8 cellular contexts compared by ENCODE assay signal in genomic region chr3:37993811-37994638, GRCh38. TPM values are rescaled to one million over a fixed set of nuclear protein-coding genes. Genes with fewer than 3 reads are reported as not detected.
DNase-seq lines count a peak whose midpoint lies in the region; ATAC-seq, FAIRE-seq and TF ChIP-seq lines count a peak whose summit lies in the region.

No MANE protein-coding gene starts in this region.

- DNase-seq in HepG2 (ENCODE audit: low spot score) (no peak), left ventricle myocardium superior (peak; percentile 84), renal cortical epithelial cell (ENCODE audit: low read depth) (peak; percentile 49), PC-3 (no peak)
- peak; percentile 80 for DNase-seq in activated naive CD8-positive, alpha-beta T cell treated with anti-CD3 and anti-CD28 coated beads, Interleukin-2, amount 50 U/mL, for 24 hours

- H3K79me2 ChIP-seq in HepG2 (ENCODE audit: insufficient read depth, low read length) (no peaks in the 10 kb centered on the region), PC-3 (ENCODE audit: low read length) (no peaks in the 10 kb centered on the region)

- intact Hi-C loops in HepG2 (cut with micrococcal nuclease; ENCODE audit: unreplicated experiment) (no loop called here), left ventricle myocardium superior (cut with micrococcal nuclease) (no loop called here), PC-3 (cut with micrococcal nuclease) (no loop called here)

- H3K4me3 Mint-ChIP-seq in activated naive CD8-positive, alpha-beta T cell treated with anti-CD3 and anti-CD28 coated beads, Interleukin-2, amount 50 U/mL, for 24 hours = peak overlapping the region; percentile 91

- H3K9ac ChIP-seq in liver (ENCODE audit: low read depth in 1 of 2, low read length in 2 of 2) = peak overlapping the region; percentile 24 to 57
- H3K9ac ChIP-seq in HepG2 (ENCODE audit: insufficient read depth, low read depth, low read length) = no peak overlapping the region
- H3K9ac ChIP-seq in PC-3 (ENCODE audit: low read length) = no peak overlapping the region

- H2AFZ ChIP-seq in HepG2 (ENCODE audit: low read length) = no peak overlapping the region
- no peak overlapping the region for H2AFZ ChIP-seq in PC-3 (ENCODE audit: low read length)

- in situ Hi-C loops in HepG2 (cut with HindIII; ENCODE audit: extremely low pct_ligation_motif_present, low pct_unique_long_range_greater_than_20kb) = no loop called here

- H3K4me1 ChIP-seq in liver (ENCODE audit: control insufficient read depth in 4 of 4, insufficient read depth in 4 of 4, low read length in 3 of 4) (peaks cover 0 to 15% (median 7%) of the 10 kb centered on the region in 4 donors), HepG2 (ENCODE audit: insufficient read depth, low read length) (peaks cover 85% of the 10 kb centered on the region), PC-3 (ENCODE audit: insufficient read depth, low read length) (peaks cover 30% of the 10 kb centered on the region)

- no peaks in the 10 kb centered on the region for H4K20me1 ChIP-seq in HepG2 (ENCODE audit: insufficient read depth, low read length)
- H4K20me1 ChIP-seq in PC-3 (ENCODE audit: low read length) = no peaks in the 10 kb centered on the region

- TF ChIP-seq POLR2A in HepG2 (IDR thresholded peaks at IDR 0.05; ENCODE audit: insufficient read depth in 1 of 2, low read depth in 2 of 2, low read length in 2 of 2) = no peak

- H3K27me3 ChIP-seq in liver (ENCODE audit: control insufficient read depth in 4 of 4, insufficient read depth in 4 of 4, low read length in 3 of 4) = no peaks in the 10 kb centered on the region
- H3K27me3 ChIP-seq in HepG2 (ENCODE audit: control insufficient read depth in 1 of 2, insufficient read depth in 2 of 2, low read length in 2 of 2) = peaks cover 1 to 16% of the 10 kb centered on the region in 2 experiments; a peak in 4 of 5 replicates
- H3K27me3 ChIP-seq in PC-3 (ENCODE audit: low read length) = no peaks in the 10 kb centered on the region

- H3K9me2 ChIP-seq in PC-3 (replicated peaks; ENCODE audit: low read length) = no peaks in the 10 kb centered on the region

- ATAC-seq in HepG2 (no peak), HG03135 (IDR thresholded peaks at IDR 0.05; ENCODE audit: unreplicated experiment) (peak; percentile 57), SK-N-SH treated with all-trans-retinoic acid at 6 μM for 48 hours (peak; percentile 77), left ventricle myocardium superior (peak; percentile 60), PC-3 (no peak)
- ATAC-seq in activated naive CD8-positive, alpha-beta T cell treated with anti-CD3 and anti-CD28 coated beads, Interleukin-2, amount 50 U/mL, for 24 hours = peak; percentile 75

- 20% methylated on average over 49 of the region's 49 CpGs for WGBS in liver
- 85% methylated on average over 49 of the region's 49 CpGs for WGBS in HepG2 (ENCODE audit: low lambda C conversion rate)

- H3K36me3 Mint-ChIP-seq in activated naive CD8-positive, alpha-beta T cell treated with anti-CD3 and anti-CD28 coated beads, Interleukin-2, amount 50 U/mL, for 24 hours (ENCODE audit: low read depth) = peaks cover 18% of the 10 kb centered on the region

- H3F3A ChIP-seq in PC-3 (ENCODE audit: low read length, unreplicated experiment) = no peaks in the 10 kb centered on the region

- TF ChIP-seq RAD21 in liver (IDR thresholded peaks at IDR 0.05) (peak in 1 of 2 donors; percentile 36), HepG2 (CRISPR knock-in tag; IDR thresholded peaks at IDR 0.05) (no peak)

- H3K4me3 ChIP-seq in liver (ENCODE audit: low read depth in 1 of 3, low read length in 3 of 3) = peak overlapping the region; percentile 37 to 63 (median 40)
- H3K4me3 ChIP-seq in HepG2 (replicated peaks in 1 of 3; ENCODE audit: insufficient read depth in 1 of 3, low read depth in 2 of 3, low read length in 3 of 3) = no peak overlapping the region
- no peak overlapping the region for H3K4me3 ChIP-seq in PC-3 (ENCODE audit: low read length)

- no peak for TF ChIP-seq EP300 in HepG2 (IDR thresholded peaks at IDR 0.05; ENCODE audit: low read depth in 2 of 2, low read length in 2 of 2)
- no peak for TF ChIP-seq EP300 in HepG2 (CRISPR knock-in tag; IDR thresholded peaks at IDR 0.05; ENCODE audit: borderline replicate concordance)

- no peaks in the 10 kb centered on the region for H3K9me3 ChIP-seq in liver (ENCODE audit: control insufficient read depth in 4 of 4, low read length in 3 of 4)
- no peaks in the 10 kb centered on the region for H3K9me3 ChIP-seq in HepG2 (ENCODE audit: low read length)
- H3K9me3 ChIP-seq in PC-3 (ENCODE audit: low read length) = no peaks in the 10 kb centered on the region

- POLR2A ChIA-PET in HepG2 (lab: Yijun Ruan, JAX) = no interaction called here
- POLR2A ChIA-PET in PC-3 (lab: Charles Lee; ENCODE audit: unreplicated experiment) = no interaction called here

- no peak for FAIRE-seq in HepG2 (lab: Jason Lieb, UNC)

- H3K9me3 Mint-ChIP-seq in activated naive CD8-positive, alpha-beta T cell treated with anti-CD3 and anti-CD28 coated beads, Interleukin-2, amount 50 U/mL, for 24 hours = no peaks in the 10 kb centered on the region

- H3K36me3 ChIP-seq in liver (ENCODE audit: control insufficient read depth in 4 of 4, insufficient read depth in 3 of 4, low read depth in 1 of 4, low read length in 3 of 4) = no peaks in the 10 kb centered on the region
- H3K36me3 ChIP-seq in HepG2 (replicated peaks in 1 of 2; ENCODE audit: control insufficient read depth in 1 of 2, insufficient read depth in 2 of 2, low read length in 2 of 2) = no peaks in the 10 kb centered on the region
- H3K36me3 ChIP-seq in PC-3 (ENCODE audit: low read depth, low read length) = no peaks in the 10 kb centered on the region

- BruUV-seq in HepG2 (replicated peaks; lab: Mats Ljungman, UMichigan) (no TSS peak), PC-3 (replicated peaks; lab: Mats Ljungman, UMichigan) (no TSS peak)

- no peaks in the 10 kb centered on the region for H3K27me3 Mint-ChIP-seq in activated naive CD8-positive, alpha-beta T cell treated with anti-CD3 and anti-CD28 coated beads, Interleukin-2, amount 50 U/mL, for 24 hours

- peaks cover 48% of the 10 kb centered on the region for H3K4me1 Mint-ChIP-seq in activated naive CD8-positive, alpha-beta T cell treated with anti-CD3 and anti-CD28 coated beads, Interleukin-2, amount 50 U/mL, for 24 hours

- TF ChIP-seq CTCF in liver (IDR thresholded peaks at IDR 0.05; ENCODE audit: low read depth, low read length, missing input control) = no peak
- no peak for TF ChIP-seq CTCF in HepG2 (CRISPR knock-in tag; IDR thresholded peaks at IDR 0.05)
- no peak for TF ChIP-seq CTCF in PC-3 (conservative IDR thresholded peaks at IDR 0.05; ENCODE audit: low read depth, low read length)

- H3K27ac ChIP-seq in liver (ENCODE audit: low read depth in 1 of 2, low read length in 2 of 2) (peak overlapping the region; percentile 70 to 79), HepG2 (ENCODE audit: extremely low read length, insufficient read depth, low read length) (no peak overlapping the region), PC-3 (ENCODE audit: low read length) (no peak overlapping the region)

- CTCF ChIA-PET in HepG2 (lab: Yijun Ruan, JAX; ENCODE audit: low intra/inter-chr PET ratio, low total read pairs) = interaction anchor here (1.1 kb wide), 1 partner anchor 19 kb away, joined by 3 read pairs; no protein-coding TSS in a partner anchor
- CTCF ChIA-PET in PC-3 (lab: Charles Lee) = no interaction called here

- H3K4me2 ChIP-seq in HepG2 (ENCODE audit: low read depth, low read length) (no peak overlapping the region), PC-3 (ENCODE audit: low read length) (no peak overlapping the region)

- peak overlapping the region; percentile 90 for H3K27ac Mint-ChIP-seq in activated naive CD8-positive, alpha-beta T cell treated with anti-CD3 and anti-CD28 coated beads, Interleukin-2, amount 50 U/mL, for 24 hours

RNA-seq across cellular contexts. Expression of gene VILL, which starts 3.4 kb away (rescaled TPM):
- total RNA-seq in liver = 1 to 10 TPM; 2.2 to 3.5 TPM
- 1 to 10 TPM in 1 of 2 donors, under 1 TPM in 1; 0.88 to 1.1 TPM for polyA plus RNA-seq in liver
- 3.2 and 4.0 TPM in 2 replicates for total RNA-seq in HepG2 (2016; rRNA removed; fragmentation: Illumina TruSeq; extraction: Trizol)
- total RNA-seq in HepG2 (2016; cell fraction: cytosol; rRNA removed; fragmentation: Illumina TruSeq; extraction: Trizol; ENCODE audit: low read depth) = 4.3 and 5.3 TPM in 2 replicates
- 2.3 and 4.1 TPM in 2 replicates for total RNA-seq in HepG2 (2016; cell fraction: insoluble cytoplasmic fraction; rRNA removed; fragmentation: Illumina TruSeq; extraction: Trizol)
- 3.3 and 5.4 TPM in 2 replicates for total RNA-seq in HepG2 (2016; cell fraction: membrane; rRNA removed; fragmentation: Illumina TruSeq; extraction: Trizol)
- total RNA-seq in HepG2 (2016; cell fraction: nucleus; rRNA removed; fragmentation: Illumina TruSeq; extraction: Trizol) = 2.0 and 2.1 TPM in 2 replicates
- polyA plus RNA-seq in HepG2 (2011; rRNA removed) = 5.3 and 7.5 TPM in 2 replicates
- 5.6 and 9.0 TPM in 2 replicates for polyA plus RNA-seq in HepG2 (2011; cell fraction: cytosol; rRNA removed)
- polyA plus RNA-seq in HepG2 (2011; cell fraction: nucleus; rRNA removed) = 8.6 and 9.9 TPM in 2 replicates
- polyA plus RNA-seq in HepG2 (2012) = 2.1 and 2.6 TPM in 2 replicates
- 4.2 and 6.5 TPM in 2 replicates for polyA plus RNA-seq in HepG2 (2016; cell fraction: cytosol; fragmentation: Illumina TruSeq; extraction: Trizol; ENCODE audit: low read depth)
- polyA plus RNA-seq in HepG2 (2016; cell fraction: insoluble cytoplasmic fraction; fragmentation: Illumina TruSeq; extraction: Trizol; ENCODE audit: low read depth) = 2.0 and 2.3 TPM in 2 replicates
- 3.5 and 5.1 TPM in 2 replicates for polyA plus RNA-seq in HepG2 (2016; cell fraction: membrane; fragmentation: Illumina TruSeq; extraction: Trizol; ENCODE audit: low read depth)
- polyA plus RNA-seq in HepG2 (2016; cell fraction: nucleus; fragmentation: Illumina TruSeq; extraction: Trizol; ENCODE audit: insufficient read depth, low read depth) = 2.0 and 2.9 TPM in 2 replicates
- 1.2 and 3.8 TPM in 2 replicates for polyA minus RNA-seq in HepG2 (2011; rRNA and poly(A)+ RNA removed; ENCODE audit: low replicate concordance)
- polyA minus RNA-seq in HepG2 (2011; cell fraction: cytosol; rRNA and poly(A)+ RNA removed) = 0.89 TPM in 1 of 2 replicates, not detected in the other
- polyA minus RNA-seq in HepG2 (2011; cell fraction: nucleus; rRNA and poly(A)+ RNA removed) = 6.2 and 7.3 TPM in 2 replicates
- total RNA-seq in left ventricle myocardium superior = 2.7 TPM
- 4.0 and 4.5 TPM in 2 replicates for total RNA-seq in renal cortical epithelial cell
- 0.44 and 1.8 TPM in 2 replicates for total RNA-seq in PC-3 (2014; rRNA removed)

RNA-seq across cellular contexts. Expression of gene PLCD1, which starts 35.4 kb away (rescaled TPM):
- total RNA-seq in liver (10 to 100 TPM in 1 of 2 donors, 1 to 10 TPM in 1; 9.5 to 10.5 TPM), HepG2 (2016; rRNA removed; fragmentation: Illumina TruSeq; extraction: Trizol) (10.1 and 11.4 TPM in 2 replicates), left ventricle myocardium superior (6.9 TPM), renal cortical epithelial cell (20.5 and 28.1 TPM in 2 replicates), PC-3 (2014; rRNA removed) (16.9 and 18.5 TPM in 2 replicates)
- polyA plus RNA-seq in liver (1 to 10 TPM; 6.7 to 8.7 TPM), HepG2 (2011; rRNA removed) (12.4 and 12.8 TPM in 2 replicates)
- total RNA-seq in HepG2 (2016; cell fraction: cytosol; rRNA removed; fragmentation: Illumina TruSeq; extraction: Trizol; ENCODE audit: low read depth) = 2.1 and 3.6 TPM in 2 replicates
- 9.3 and 12.3 TPM in 2 replicates for total RNA-seq in HepG2 (2016; cell fraction: insoluble cytoplasmic fraction; rRNA removed; fragmentation: Illumina TruSeq; extraction: Trizol)
- total RNA-seq in HepG2 (2016; cell fraction: membrane; rRNA removed; fragmentation: Illumina TruSeq; extraction: Trizol) = 4.6 and 5.7 TPM in 2 replicates
- 8.0 and 8.9 TPM in 2 replicates for total RNA-seq in HepG2 (2016; cell fraction: nucleus; rRNA removed; fragmentation: Illumina TruSeq; extraction: Trizol)
- 7.2 and 10.7 TPM in 2 replicates for polyA plus RNA-seq in HepG2 (2011; cell fraction: cytosol; rRNA removed)
- polyA plus RNA-seq in HepG2 (2011; cell fraction: nucleus; rRNA removed) = 30.9 and 33.2 TPM in 2 replicates
- 10.6 and 11.1 TPM in 2 replicates for polyA plus RNA-seq in HepG2 (2012)
- 2.2 and 2.7 TPM in 2 replicates for polyA plus RNA-seq in HepG2 (2016; cell fraction: cytosol; fragmentation: Illumina TruSeq; extraction: Trizol; ENCODE audit: low read depth)
- 6.8 and 9.0 TPM in 2 replicates for polyA plus RNA-seq in HepG2 (2016; cell fraction: insoluble cytoplasmic fraction; fragmentation: Illumina TruSeq; extraction: Trizol; ENCODE audit: low read depth)
- 3.9 and 5.6 TPM in 2 replicates for polyA plus RNA-seq in HepG2 (2016; cell fraction: membrane; fragmentation: Illumina TruSeq; extraction: Trizol; ENCODE audit: low read depth)
- 13.4 and 22.2 TPM in 2 replicates for polyA plus RNA-seq in HepG2 (2016; cell fraction: nucleus; fragmentation: Illumina TruSeq; extraction: Trizol; ENCODE audit: insufficient read depth, low read depth)
- 2.2 and 34.5 TPM in 2 replicates for polyA minus RNA-seq in HepG2 (2011; rRNA and poly(A)+ RNA removed; ENCODE audit: low replicate concordance)
- 11.5 and 15.0 TPM in 2 replicates for polyA minus RNA-seq in HepG2 (2011; cell fraction: cytosol; rRNA and poly(A)+ RNA removed)
- 8.4 and 11.8 TPM in 2 replicates for polyA minus RNA-seq in HepG2 (2011; cell fraction: nucleus; rRNA and poly(A)+ RNA removed)

RNA-seq across cellular contexts. Expression of gene DLEC1, which starts 45.0 kb away (rescaled TPM):
- total RNA-seq in liver = under 1 TPM; 0.09 to 0.17 TPM
- under 1 TPM; 0.43 to 0.63 TPM for polyA plus RNA-seq in liver
- not detected in 2 replicates for total RNA-seq in HepG2 (2016; rRNA removed; fragmentation: Illumina TruSeq; extraction: Trizol)
- not detected in 2 replicates for total RNA-seq in HepG2 (2016; cell fraction: cytosol; rRNA removed; fragmentation: Illumina TruSeq; extraction: Trizol; ENCODE audit: low read depth)
- total RNA-seq in HepG2 (2016; cell fraction: insoluble cytoplasmic fraction; rRNA removed; fragmentation: Illumina TruSeq; extraction: Trizol) = not detected in 2 replicates
- total RNA-seq in HepG2 (2016; cell fraction: membrane; rRNA removed; fragmentation: Illumina TruSeq; extraction: Trizol) = not detected in 2 replicates
- not detected in 2 replicates for total RNA-seq in HepG2 (2016; cell fraction: nucleus; rRNA removed; fragmentation: Illumina TruSeq; extraction: Trizol)
- polyA plus RNA-seq in HepG2 (2011; rRNA removed) = 0.09 and 0.13 TPM in 2 replicates
- polyA plus RNA-seq in HepG2 (2011; cell fraction: cytosol; rRNA removed) = 0.01 TPM in 1 of 2 replicates, not detected in the other
- polyA plus RNA-seq in HepG2 (2011; cell fraction: nucleus; rRNA removed) = 0.56 and 0.99 TPM in 2 replicates
- 0.47 and 0.54 TPM in 2 replicates for polyA plus RNA-seq in HepG2 (2012)
- not detected in 2 replicates for polyA plus RNA-seq in HepG2 (2016; cell fraction: cytosol; fragmentation: Illumina TruSeq; extraction: Trizol; ENCODE audit: low read depth)
- polyA plus RNA-seq in HepG2 (2016; cell fraction: insoluble cytoplasmic fraction; fragmentation: Illumina TruSeq; extraction: Trizol; ENCODE audit: low read depth) = not detected in 2 replicates
- polyA plus RNA-seq in HepG2 (2016; cell fraction: membrane; fragmentation: Illumina TruSeq; extraction: Trizol; ENCODE audit: low read depth) = not detected in 2 replicates
- polyA plus RNA-seq in HepG2 (2016; cell fraction: nucleus; fragmentation: Illumina TruSeq; extraction: Trizol; ENCODE audit: insufficient read depth, low read depth) = not detected in 2 replicates
- polyA minus RNA-seq in HepG2 (2011; rRNA and poly(A)+ RNA removed; ENCODE audit: low replicate concordance) = 0.40 TPM in 1 of 2 replicates, not detected in the other
- polyA minus RNA-seq in HepG2 (2011; cell fraction: cytosol; rRNA and poly(A)+ RNA removed) = not detected in 2 replicates
- polyA minus RNA-seq in HepG2 (2011; cell fraction: nucleus; rRNA and poly(A)+ RNA removed) = 0.77 and 0.99 TPM in 2 replicates
- 1.1 TPM for total RNA-seq in left ventricle myocardium superior
- 0.20 TPM in 1 of 2 replicates, not detected in the other for total RNA-seq in renal cortical epithelial cell
- total RNA-seq in PC-3 (2014; rRNA removed) = not detected in 2 replicates

Comparison
In these comparisons a context has a peak if more than half of its experiments do, and no peak if none do; other contexts are left out.
1. H3K27ac ChIP-seq: peak in liver (2 of 2); none in HepG2 (single experiment) and PC-3 (single experiment).
2. H3K4me3 ChIP-seq: peak in liver (3 of 3); none in HepG2 (0 of 3) and PC-3 (single experiment).
3. H3K9ac ChIP-seq: peak in liver (2 of 2); none in HepG2 (single experiment) and PC-3 (single experiment).
4. ATAC-seq: peak in HG03135 (single experiment), SK-N-SH treated with all-trans-retinoic acid at 6 μM for 48 hours (single experiment), activated naive CD8-positive, alpha-beta T cell treated with anti-CD3 and anti-CD28 coated beads, Interleukin-2, amount 50 U/mL, for 24 hours (single experiment) and left ventricle myocardium superior (single experiment); none in HepG2 (single experiment) and PC-3 (single experiment).
5. DNase-seq: peak in activated naive CD8-positive, alpha-beta T cell treated with anti-CD3 and anti-CD28 coated beads, Interleukin-2, amount 50 U/mL, for 24 hours (single experiment), left ventricle myocardium superior (single experiment) and renal cortical epithelial cell (single experiment); none in HepG2 (single experiment) and PC-3 (single experiment).